In the genomic region with DNA sequence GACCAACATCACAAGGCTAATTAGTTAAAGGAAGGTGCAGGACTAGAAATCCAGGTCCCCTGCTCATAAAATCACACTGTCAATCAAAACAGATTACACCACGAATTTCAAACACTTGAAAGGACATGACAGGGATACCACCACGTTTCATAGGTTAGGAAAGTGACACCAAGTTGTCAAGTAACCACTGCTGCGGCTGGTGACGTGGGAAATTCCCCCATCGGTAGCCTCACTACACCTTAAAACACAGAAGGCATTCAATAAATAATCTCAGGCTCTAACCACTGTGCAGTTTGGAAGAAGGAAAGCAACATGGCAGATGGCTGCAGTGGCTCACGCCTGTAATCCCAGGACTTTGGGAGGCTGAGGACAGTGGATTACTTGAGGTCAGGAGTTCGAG, we compare ENCODE assay signal across 1 cellular context. TPM values are rescaled to one million over a fixed set of nuclear protein-coding genes. Genes with fewer than 3 reads are reported as not detected.
"Had no signal": no experiment of that assay in that cellular context is flagged by ENCODE, and none has a peak within 500 bp of the region (broad histone marks: within the 10 kb centered on the region; RNA-seq: fewer than 3 reads in every experiment).

No MANE protein-coding gene starts in this region.

RNA-seq across cellular contexts. Expression of gene LIMS4, which starts 3.7 kb away (rescaled TPM):
- total RNA-seq: G401 had no signal
